ENCODE assay signal across 32 cellular contexts in the genomic region with DNA sequence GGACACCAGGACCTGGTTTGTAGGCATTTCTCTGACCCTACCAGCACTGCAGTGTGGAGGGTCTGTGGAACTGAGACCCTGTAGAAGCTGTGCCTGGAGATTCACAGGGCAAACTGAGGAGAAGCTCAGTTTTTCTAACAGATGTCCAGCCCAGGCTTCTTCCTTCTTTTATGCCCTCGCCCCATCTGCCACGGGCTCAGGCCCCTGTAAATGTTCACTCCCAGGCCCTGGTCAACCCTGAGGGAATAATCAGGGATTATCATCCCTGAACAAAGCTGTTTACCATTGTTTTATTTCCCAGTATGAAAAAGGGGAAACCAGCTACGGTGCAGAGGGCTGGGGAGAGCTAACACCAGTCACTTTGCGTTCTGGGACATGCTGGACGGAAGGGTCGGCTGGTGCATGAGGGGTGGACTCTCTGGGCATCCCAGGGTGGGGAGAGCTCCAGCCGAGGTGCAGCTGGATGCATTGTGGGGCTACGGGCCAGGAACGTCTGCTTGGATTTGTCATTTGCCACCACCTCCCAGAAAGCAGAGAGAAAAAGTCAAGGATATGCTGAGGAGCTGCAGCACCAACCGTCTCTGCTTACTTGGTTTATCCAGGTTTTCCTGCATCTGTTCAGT.
"Had no signal": no experiment of that assay in that cellular context is flagged by ENCODE, and none has a peak within 500 bp of the region (broad histone marks: within the 10 kb centered on the region; RNA-seq: fewer than 3 reads in every experiment).

No MANE protein-coding gene starts in this region.

- H3K27ac Mint-ChIP-seq: activated CD4-positive, alpha-beta T cell treated with anti-CD3 and anti-CD28 coated beads for 36 hours; activated CD4-positive, alpha-beta T cell treated with anti-CD3 and anti-CD28 coated beads, Interleukin-2, amount 10 ng/mL, durations not matched to agents 7 days and 5 days; activated CD8-positive, alpha-beta T cell treated with anti-CD3 and anti-CD28 coated beads, Interleukin-2, amount 10 ng/mL, durations not matched to agents 7 days and 5 days; activated naive CD8-positive, alpha-beta T cell treated with anti-CD3 and anti-CD28 coated beads for 36 hours; activated T-cell treated with anti-CD3 and anti-CD28 coated beads, Interleukin-2, amount 50 U/mL, for 24 hours; activated T-helper 1 cell treated with anti-CD3 and anti-CD28 coated beads, Interleukin-12 subunit alpha, Interleukin-12 subunit beta, Interleukin-2, Interleukin-4 antibody, amounts not matched to agents 30 ng/mL and 10 ng/mL and 1 ng/mL, durations not matched to agents 14 hours and 24 hours and 36 hours; T-helper 1 cell treated with Interleukin-12 subunit alpha and Interleukin-12 subunit beta and Interleukin-4 antibody, amounts not matched to agents 30 μg/mL and 1 μg/mL, for 36 hours; T-helper 2 cell treated with Interferon-gamma antibody and Interleukin-4, amounts not matched to agents 5 μg/mL and 100 μg/mL, for 36 hours; WTC11 had no signal

- H3K4me1 ChIP-seq: Peyer's patch, SJSA1 had no signal

- H3K4me3 ChIP-seq: Peyer's patch, SJSA1 had no signal

- H3K27me3 Mint-ChIP-seq: activated naive CD8-positive, alpha-beta T cell treated with anti-CD3 and anti-CD28 coated beads for 36 hours had no signal

- H3K4me1 Mint-ChIP-seq: activated CD4-positive, alpha-beta T cell treated with anti-CD3 and anti-CD28 coated beads for 36 hours; activated CD4-positive, alpha-beta T cell treated with anti-CD3 and anti-CD28 coated beads, Interleukin-2, amount 10 ng/mL, durations not matched to agents 7 days and 5 days; activated naive CD8-positive, alpha-beta T cell treated with anti-CD3 and anti-CD28 coated beads for 36 hours had no signal

- H3K36me3 ChIP-seq: brain microvascular endothelial cell, Peyer's patch, SJSA1 had no signal

- ATAC-seq: activated CD4-positive, alpha-beta T cell treated with anti-CD3 and anti-CD28 coated beads for 36 hours; activated CD4-positive, CD25-positive, alpha-beta regulatory T cell treated with anti-CD3 and anti-CD28 coated beads, Interleukin-2, amount 50 U/mL, for 24 hours; activated CD8-positive, alpha-beta T cell treated with anti-CD3 and anti-CD28 coated beads, Interleukin-2, amount 10 ng/mL, durations not matched to agents 7 days and 5 days; PC-3; WTC11 had no signal

- H3K4me2 ChIP-seq: SK-N-SH had no signal

- H3K36me3 Mint-ChIP-seq: activated naive CD8-positive, alpha-beta T cell treated with anti-CD3 and anti-CD28 coated beads for 36 hours; WTC11 had no signal

- DNase-seq: activated CD4-positive, alpha-beta T cell treated with anti-CD3 and anti-CD28 coated beads for 36 hours; activated CD4-positive, alpha-beta T cell treated with anti-CD3 and anti-CD28 coated beads, Interleukin-2, amount 10 ng/mL, durations not matched to agents 7 days and 5 days; activated CD4-positive, alpha-beta T cell treated with anti-CD3 and anti-CD28 coated beads, Interleukin-2, amount 50 U/mL, for 48 hours; activated CD8-positive, alpha-beta T cell treated with anti-CD3 and anti-CD28 coated beads, Interleukin-2, amount 10 ng/mL, durations not matched to agents 7 days and 5 days; activated effector memory CD4-positive, alpha-beta T cell treated with Interleukin-2 at 50 U/mL for 16 hours; activated naive CD4-positive, alpha-beta T cell; activated naive CD4-positive, alpha-beta T cell treated with anti-CD3 and anti-CD28 coated beads, Interleukin-2, amount 50 U/mL, for 16 hours; activated naive CD8-positive, alpha-beta T cell treated with anti-CD3 and anti-CD28 coated beads for 36 hours; activated T-cell treated with anti-CD3 and anti-CD28 coated beads, Interleukin-2, amount 50 U/mL, for 24 hours; amniotic stem cell; brain microvascular endothelial cell; central memory CD4-positive, alpha-beta T cell; KG1; MM.1S; MV-4-11; NCI-H1092; NCI-H1436 treated with DMSO at 0.1 percent for 48 hours; NCI-H1694 treated with DMSO at 0.1 percent for 48 hours; NCI-H2029; NCI-H345; NK-92 treated with Interleukin-12 subunit alpha and Interleukin-12 subunit beta, amount 100 ng/mL, for 24 hours; PC-3; Peyer's patch; RPMI8226; SHP77 treated with DMSO at 0.1 percent for 48 hours; SK-N-SH had no signal

- H3K9me3 Mint-ChIP-seq: activated CD4-positive, alpha-beta T cell treated with anti-CD3 and anti-CD28 coated beads, Interleukin-2, amount 10 ng/mL, durations not matched to agents 7 days and 5 days; activated naive CD8-positive, alpha-beta T cell treated with anti-CD3 and anti-CD28 coated beads for 36 hours; activated T-cell treated with anti-CD3 and anti-CD28 coated beads, Interleukin-2, amount 50 U/mL, for 24 hours; activated T-helper 1 cell treated with anti-CD3 and anti-CD28 coated beads, Interleukin-12 subunit alpha, Interleukin-12 subunit beta, Interleukin-2, Interleukin-4 antibody, amounts not matched to agents 30 ng/mL and 10 ng/mL and 1 ng/mL, durations not matched to agents 14 hours and 24 hours and 36 hours; T-helper 1 cell treated with Interleukin-12 subunit alpha and Interleukin-12 subunit beta and Interleukin-4 antibody, amounts not matched to agents 30 μg/mL and 1 μg/mL, for 36 hours; T-helper 2 cell treated with Interferon-gamma antibody and Interleukin-4, amounts not matched to agents 5 μg/mL and 100 μg/mL, for 36 hours; WTC11 had no signal

- H3K27ac ChIP-seq: brain microvascular endothelial cell, Peyer's patch, SJSA1 had no signal

- H3K4me3 Mint-ChIP-seq: activated CD4-positive, alpha-beta T cell treated with anti-CD3 and anti-CD28 coated beads for 36 hours; activated CD4-positive, alpha-beta T cell treated with anti-CD3 and anti-CD28 coated beads, Interleukin-2, amount 10 ng/mL, durations not matched to agents 7 days and 5 days; activated CD8-positive, alpha-beta T cell treated with anti-CD3 and anti-CD28 coated beads, Interleukin-2, amount 10 ng/mL, durations not matched to agents 7 days and 5 days; activated naive CD8-positive, alpha-beta T cell treated with anti-CD3 and anti-CD28 coated beads for 36 hours; activated T-cell treated with anti-CD3 and anti-CD28 coated beads, Interleukin-2, amount 50 U/mL, for 24 hours; activated T-helper 1 cell treated with anti-CD3 and anti-CD28 coated beads, Interleukin-12 subunit alpha, Interleukin-12 subunit beta, Interleukin-2, Interleukin-4 antibody, amounts not matched to agents 30 ng/mL and 10 ng/mL and 1 ng/mL, durations not matched to agents 14 hours and 24 hours and 36 hours; T-helper 1 cell treated with Interleukin-12 subunit alpha and Interleukin-12 subunit beta and Interleukin-4 antibody, amounts not matched to agents 30 μg/mL and 1 μg/mL, for 36 hours; T-helper 2 cell treated with Interferon-gamma antibody and Interleukin-4, amounts not matched to agents 5 μg/mL and 100 μg/mL, for 36 hours; WTC11 had no signal

- H3K9ac ChIP-seq: SK-N-SH had no signal

- H3K27me3 ChIP-seq: Peyer's patch, SJSA1 had no signal
